In genomic region chr3:196288141-196288460, GRCh38 we compare ENCODE assay signal across 8 cellular contexts. TPM values are rescaled to one million over a fixed set of nuclear protein-coding genes. Genes with fewer than 3 reads are reported as not detected.
DNase-seq lines count a peak whose midpoint lies in the region; ATAC-seq and TF ChIP-seq lines count a peak whose summit lies in the region.

No MANE protein-coding gene starts in this region.

- no peaks in the 10 kb centered on the region for H3K9me3 Mint-ChIP-seq in activated T-cell treated with anti-CD3 and anti-CD28 coated beads, Interleukin-2, amount 50 U/mL, for 4 hours
- no peaks in the 10 kb centered on the region for H3K9me3 Mint-ChIP-seq in naive B cell

- H3K36me3 Mint-ChIP-seq in activated T-cell treated with anti-CD3 and anti-CD28 coated beads, Interleukin-2, amount 50 U/mL, for 4 hours (ENCODE audit: insufficient read depth): no peaks in the 10 kb centered on the region
- H3K36me3 Mint-ChIP-seq in naive B cell: peaks cover 0 to 6% of the 10 kb centered on the region in 2 donors

- H3K27ac Mint-ChIP-seq in naive B cell: peak overlapping the region in 5 of 6 donors; percentile 33 to 98 (median 58)

- H3K4me3 Mint-ChIP-seq in activated T-cell treated with anti-CD3 and anti-CD28 coated beads, Interleukin-2, amount 50 U/mL, for 4 hours: peak overlapping the region; percentile 99
- H3K4me3 Mint-ChIP-seq in naive B cell: peak overlapping the region; percentile 95 to 100 (median 99)

- H3K27ac ChIP-seq in dorsolateral prefrontal cortex: peak overlapping the region; percentile 39 to 95 (median 89)

- TF ChIP-seq CTCF in dorsolateral prefrontal cortex (IDR thresholded peaks at IDR 0.05 in 54 of 56, conservative IDR thresholded peaks at IDR 0.05 in 2 of 56; ENCODE audit: low read depth in 1 of 56, partially characterized antibody in 56 of 56): peak in 1 of 56 donors; percentile 0

- ATAC-seq in activated T-cell treated with anti-CD3 and anti-CD28 coated beads, Interleukin-2, amount 50 U/mL, for 4 hours: no peak
- ATAC-seq in naive B cell (ENCODE audit: low read depth in 2 of 2): peak in 1 of 2 donors; percentile 48

- intact Hi-C loops in dorsolateral prefrontal cortex (cut with DNase I): no loop called here

- H3K4me3 ChIP-seq in dorsolateral prefrontal cortex: peak overlapping the region; percentile 65 to 98 (median 92)

- H3K27me3 Mint-ChIP-seq in activated T-cell treated with anti-CD3 and anti-CD28 coated beads, Interleukin-2, amount 50 U/mL, for 4 hours (ENCODE audit: low read depth): no peaks in the 10 kb centered on the region
- H3K27me3 Mint-ChIP-seq in naive B cell: no peaks in the 10 kb centered on the region

- no peaks in the 10 kb centered on the region for H3K27me3 ChIP-seq in dorsolateral prefrontal cortex

- H3K4me1 Mint-ChIP-seq in activated T-cell treated with anti-CD3 and anti-CD28 coated beads, Interleukin-2, amount 50 U/mL, for 4 hours (ENCODE audit: low read depth): peaks cover 37% of the 10 kb centered on the region
- H3K4me1 Mint-ChIP-seq in naive B cell: peaks cover 25 to 49% (median 37%) of the 10 kb centered on the region in 3 donors

- DNase-seq in activated T-cell treated with anti-CD3 and anti-CD28 coated beads, Interleukin-2, amount 50 U/mL, for 4 hours: no peak
- no peak for DNase-seq in activated T-cell treated with anti-CD3 and anti-CD28 coated beads, Interleukin-2, amount 50 U/mL, for 48 hours
- DNase-seq in NCI-H446 (lab: John Stamatoyannopoulos, UW) (peak; percentile 42 to 66), dorsolateral prefrontal cortex (no peak), naive B cell (no peak), cerebellum (ENCODE audit: low spot score) (no peak), AG08396 (ENCODE audit: low spot score) (no peak), SHP77 (lab: John Stamatoyannopoulos, UW) (no peak)

RNA-seq across cellular contexts. Expression of gene PCYT1A, which starts 0.6 kb away (rescaled TPM):
- total RNA-seq in activated T-cell treated with anti-CD3 and anti-CD28 coated beads, Interleukin-2, amount 50 U/mL, for 4 hours: 10 to 100 TPM; 53.5 to 66.9 (median 56.2) TPM
- 10 to 100 TPM; 32.9 to 64.7 (median 46.7) TPM for total RNA-seq in dorsolateral prefrontal cortex
- polyA plus RNA-seq in naive B cell (ENCODE audit: low read depth in 6 of 6): 10 to 100 TPM in 4 of 6 donors, 1 to 10 TPM in 2; 8.2 to 18.0 (median 11.9) TPM
- 36.6 TPM for total RNA-seq in cerebellum

RNA-seq across cellular contexts. Expression of gene DYNLT2B, which starts 29.9 kb away (rescaled TPM):
- total RNA-seq in activated T-cell treated with anti-CD3 and anti-CD28 coated beads, Interleukin-2, amount 50 U/mL, for 4 hours: 1 to 10 TPM; 6.0 to 7.7 (median 6.8) TPM
- total RNA-seq in dorsolateral prefrontal cortex (10 to 100 TPM; 11.4 to 43.8 (median 25.6) TPM), cerebellum (31.5 TPM)
- polyA plus RNA-seq in naive B cell (ENCODE audit: low read depth in 6 of 6): 10 to 100 TPM in 2 of 6 donors, 1 to 10 TPM in 4; 6.7 to 28.5 (median 9.5) TPM

RNA-seq across cellular contexts. Expression of gene TM4SF19, which starts 50.1 kb away (rescaled TPM):
- not detected for total RNA-seq in activated T-cell treated with anti-CD3 and anti-CD28 coated beads, Interleukin-2, amount 50 U/mL, for 4 hours
- total RNA-seq in dorsolateral prefrontal cortex (under 1 TPM in 2 of 120 experiments, not detected in 118; 0.31 to 0.32 TPM), cerebellum (not detected)
- polyA plus RNA-seq in naive B cell (ENCODE audit: low read depth in 6 of 6): not detected

Comparison
In these comparisons a context has a peak if more than half of its experiments do, and no peak if none do; other contexts are left out.
1. DNase-seq: peak in NCI-H446 (2 of 2); none in activated T-cell treated with anti-CD3 and anti-CD28 coated beads, Interleukin-2, amount 50 U/mL, for 4 hours (single experiment), activated T-cell treated with anti-CD3 and anti-CD28 coated beads, Interleukin-2, amount 50 U/mL, for 48 hours (0 of 2), dorsolateral prefrontal cortex (0 of 10), naive B cell (single experiment), cerebellum (single experiment), AG08396 (single experiment) and SHP77 (0 of 2).